In the genomic region with DNA sequence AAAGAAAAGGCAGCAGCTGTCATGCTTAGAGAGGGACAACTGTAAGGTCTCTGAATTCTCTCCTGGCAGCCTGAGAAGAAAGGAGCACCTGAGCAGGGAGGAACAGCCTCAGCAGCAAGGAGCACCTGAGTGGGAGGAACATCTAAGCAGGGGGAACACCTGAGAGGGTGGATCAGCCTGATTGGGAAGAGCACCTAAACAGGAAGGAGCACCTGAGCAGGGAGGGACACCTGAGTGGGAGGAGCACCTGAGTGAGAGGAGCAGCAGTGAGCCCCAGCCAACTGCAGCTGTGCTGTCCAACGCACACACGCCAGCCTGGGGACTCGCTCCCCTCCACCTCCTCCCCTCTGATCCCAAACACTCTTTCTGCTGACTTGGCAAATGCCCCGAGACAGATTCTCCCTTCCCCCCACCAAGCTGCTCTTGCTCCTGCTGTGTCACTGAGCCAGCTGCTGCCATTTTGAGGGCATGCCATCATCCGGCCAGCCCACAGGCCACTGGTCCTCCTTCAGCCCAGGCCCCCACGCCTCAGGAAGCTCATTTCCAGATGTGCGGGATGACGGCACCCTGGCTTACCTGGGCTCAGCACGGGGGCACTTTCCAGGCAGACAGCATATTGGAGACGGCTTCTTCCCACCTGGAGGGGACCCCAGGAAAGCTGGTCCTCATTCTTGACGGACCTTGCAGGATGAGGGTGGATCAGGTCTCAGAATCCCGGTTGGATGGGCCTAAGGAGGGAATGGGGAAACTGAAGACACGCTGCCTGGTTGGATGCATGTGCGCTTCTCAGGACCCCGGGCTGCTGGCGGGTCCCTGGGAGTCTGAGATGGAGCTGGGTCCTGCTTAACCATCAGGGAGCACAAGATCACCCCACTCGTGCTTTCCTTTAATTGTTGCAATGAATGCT, we compare ENCODE assay signal across 2 cellular contexts.
A peak's percentile ranks its signal among the peaks of the same experiment; 100 is the strongest.
TF ChIP-seq lines count a peak whose summit lies in the region.

No MANE protein-coding gene starts in this region.

TF ChIP-seq in HepG2, 621 proteins besides CTCF, POLR2A, EP300 and RAD21:
- TF ChIP-seq POLR2AphosphoS5 (IDR thresholded peaks at IDR 0.05; ENCODE audit: low read depth, low read length) (no peak), ZNF263 (CRISPR knock-in tag; IDR thresholded peaks at IDR 0.05) (peak; percentile 53), FOSL2 (CRISPR knock-in tag; IDR thresholded peaks at IDR 0.05) (no peak), HNRNPL (IDR thresholded peaks at IDR 0.05; ENCODE audit: low read depth, low read length) (no peak), TBP (CRISPR knock-in tag; IDR thresholded peaks at IDR 0.05) (no peak), NCOA2 (CRISPR knock-in tag; IDR thresholded peaks at IDR 0.05) (no peak), HNRNPUL1 (IDR thresholded peaks at IDR 0.05; ENCODE audit: low read depth, low read length) (no peak), SP5 (CRISPR knock-in tag; IDR thresholded peaks at IDR 0.05; ENCODE audit: borderline replicate concordance, low read depth) (no peak), ZBED4 (CRISPR knock-in tag; IDR thresholded peaks at IDR 0.05; ENCODE audit: borderline replicate concordance) (no peak), MAFF (IDR thresholded peaks at IDR 0.05; ENCODE audit: low read depth, low read length) (peak; percentile 95), MAFG (CRISPR knock-in tag; IDR thresholded peaks at IDR 0.05) (0 out of 2 replicates have a peak, but pooled peaks have one; percentile 27), ZNF333 (CRISPR knock-in tag; IDR thresholded peaks at IDR 0.05; ENCODE audit: borderline replicate concordance) (no peak), MAFK (conservative IDR thresholded peaks at IDR 0.05 in 1 of 2, IDR thresholded peaks at IDR 0.05 in 1 of 2; ENCODE audit: low read length in 2 of 2) (peak; percentile 95 to 97)
- TF ChIP-seq, protein P1, sequence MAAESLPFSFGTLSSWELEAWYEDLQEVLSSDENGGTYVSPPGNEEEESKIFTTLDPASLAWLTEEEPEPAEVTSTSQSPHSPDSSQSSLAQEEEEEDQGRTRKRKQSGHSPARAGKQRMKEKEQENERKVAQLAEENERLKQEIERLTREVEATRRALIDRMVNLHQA (CRISPR knock-in tag; IDR thresholded peaks at IDR 0.05): no peak

TF ChIP-seq in K562, 482 proteins besides CTCF, POLR2A, EP300 and RAD21:
- peak; percentile 72 for TF ChIP-seq MAFG (tag; conservative IDR thresholded peaks at IDR 0.05)
- peak; percentile 82 for TF ChIP-seq ZNF316 (IDR thresholded peaks at IDR 0.05)
- TF ChIP-seq C11orf30 (IDR thresholded peaks at IDR 0.05; ENCODE audit: low read depth): peak; percentile 80
- TF ChIP-seq RERE (CRISPR knock-in tag; IDR thresholded peaks at IDR 0.05; ENCODE audit: borderline replicate concordance): no peak
- TF ChIP-seq MAFK (IDR thresholded peaks at IDR 0.05; ENCODE audit: low read length): peak; percentile 68
- no peak for TF ChIP-seq XRCC3 (IDR thresholded peaks at IDR 0.05)
- peak; percentile 45 for TF ChIP-seq MAFF (IDR thresholded peaks at IDR 0.05; ENCODE audit: low read length)
- TF ChIP-seq, protein P2, sequence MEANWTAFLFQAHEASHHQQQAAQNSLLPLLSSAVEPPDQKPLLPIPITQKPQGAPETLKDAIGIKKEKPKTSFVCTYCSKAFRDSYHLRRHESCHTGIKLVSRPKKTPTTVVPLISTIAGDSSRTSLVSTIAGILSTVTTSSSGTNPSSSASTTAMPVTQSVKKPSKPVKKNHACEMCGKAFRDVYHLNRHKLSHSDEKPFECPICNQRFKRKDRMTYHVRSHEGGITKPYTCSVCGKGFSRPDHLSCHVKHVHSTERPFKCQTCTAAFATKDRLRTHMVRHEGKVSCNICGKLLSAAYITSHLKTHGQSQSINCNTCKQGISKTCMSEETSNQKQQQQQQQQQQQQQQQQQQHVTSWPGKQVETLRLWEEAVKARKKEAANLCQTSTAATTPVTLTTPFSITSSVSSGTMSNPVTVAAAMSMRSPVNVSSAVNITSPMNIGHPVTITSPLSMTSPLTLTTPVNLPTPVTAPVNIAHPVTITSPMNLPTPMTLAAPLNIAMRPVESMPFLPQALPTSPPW (CRISPR knock-in tag; IDR thresholded peaks at IDR 0.05): no peak
- TF ChIP-seq TCF7 (IDR thresholded peaks at IDR 0.05; ENCODE audit: borderline replicate concordance): no peak
